ENCODE assay signal across 1 cellular context in the genomic region with DNA sequence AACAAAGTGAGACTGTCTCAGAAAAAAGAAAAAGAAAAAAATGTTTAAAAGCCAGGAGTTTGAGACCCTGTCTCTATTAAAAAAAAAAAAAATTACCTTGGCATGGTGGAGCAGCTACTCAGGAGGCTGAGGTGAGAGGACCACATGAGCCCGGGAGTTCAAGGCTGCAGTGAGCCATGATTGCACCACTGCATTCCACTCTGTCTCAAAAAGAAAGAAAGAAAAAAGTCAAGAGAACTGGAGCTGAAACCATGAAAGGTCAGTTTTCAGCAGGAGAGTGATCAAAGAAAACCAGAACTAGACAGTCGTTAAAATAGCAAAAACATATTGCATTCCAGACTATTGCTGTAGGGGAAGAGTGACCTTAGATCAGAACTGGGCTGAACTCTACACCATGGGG.
TF ChIP-seq lines count a peak whose summit lies in the region.

No MANE protein-coding gene starts in this region.

TF ChIP-seq in H1, 55 proteins besides CTCF, POLR2A, EP300 and RAD21:
- TF ChIP-seq ASH2L (IDR thresholded peaks at IDR 0.05; ENCODE audit: low read length) (no peak), JUND (IDR thresholded peaks at IDR 0.05; ENCODE audit: low read length) (no peak), NRF1 (IDR thresholded peaks at IDR 0.05; ENCODE audit: low read depth, low read length) (no peak), TAF7 (optimal IDR thresholded peaks at IDR 0.05; ENCODE audit: borderline replicate concordance, low read depth, low read length) (no peak), GTF2F1 (IDR thresholded peaks at IDR 0.05; ENCODE audit: borderline replicate concordance, low read depth, low read length) (no peak), KDM1A (IDR thresholded peaks at IDR 0.05; ENCODE audit: borderline replicate concordance, low read length) (no peak), YY1 (IDR thresholded peaks at IDR 0.05; ENCODE audit: low read depth, low read length) (no peak), RBBP5 (IDR thresholded peaks at IDR 0.05; ENCODE audit: borderline replicate concordance, low read depth, low read length) (no peak), SIX5 (IDR thresholded peaks at IDR 0.05; ENCODE audit: low read depth, low read length) (no peak)
